In genomic region chr19:6495947-6496346, GRCh38 we compare ENCODE assay signal across 25 cellular contexts. TPM values are rescaled to one million over a fixed set of nuclear protein-coding genes. Genes with fewer than 3 reads are reported as not detected.
"Had no signal": no experiment of that assay in that cellular context is flagged by ENCODE, and none has a peak within 500 bp of the region (broad histone marks: within the 10 kb centered on the region; RNA-seq: fewer than 3 reads in every experiment).

No MANE protein-coding gene starts in this region.

- ATAC-seq: HepG2 had no signal

- H3K4me3 ChIP-seq: SJSA1, SK-N-MC had no signal

- H3K36me3 ChIP-seq: SJSA1 had no signal

- H3K9me3 ChIP-seq: SJSA1 had no signal

- H3K27ac ChIP-seq: SJSA1, SK-N-MC had no signal

- H3K4me1 ChIP-seq: SJSA1 had no signal

- DNase-seq: IMR-90, Kasumi-1, KG1, MM.1S, NCI-H1092 treated with DMSO at 0.1 percent for 48 hours, NCI-H1436, NCI-H187, NCI-H2029, NCI-H2081 treated with DMSO at 0.1 percent for 48 hours, NCI-H2171, NCI-H226, NCI-H446, NCI-H510A, NCI-H524 treated with DMSO at 0.1 percent for 48 hours, NCI-H69, NCI-H774, Right ventricle myocardium superior, RPMI8226, SIG-M5 had no signal

RNA-seq across cellular contexts. Expression of gene TUBB4A, which starts 6.2 kb away (rescaled TPM):
- total RNA-seq: HepG2, IMR-90, SJSA1 had no signal

RNA-seq across cellular contexts. Expression of gene DENND1C, which starts 14.4 kb away (rescaled TPM):
- total RNA-seq: IMR-90, M059J, SJSA1 had no signal

RNA-seq across cellular contexts. Expression of gene CRB3, which starts 31.9 kb away (rescaled TPM):
- total RNA-seq: HT1080; IMR-90; Right ventricle myocardium superior; SJSA1; T-helper 1 cell treated with Interleukin-12 subunit alpha and Interleukin-12 subunit beta and Interleukin-4 antibody, amounts not matched to agents 30 ng/mL and 1 ng/mL, for 36 hours had no signal

RNA-seq across cellular contexts. Expression of gene TNFSF9, which starts 34.9 kb away (rescaled TPM):
- total RNA-seq: IMR-90 had no signal
